In the genomic region with DNA sequence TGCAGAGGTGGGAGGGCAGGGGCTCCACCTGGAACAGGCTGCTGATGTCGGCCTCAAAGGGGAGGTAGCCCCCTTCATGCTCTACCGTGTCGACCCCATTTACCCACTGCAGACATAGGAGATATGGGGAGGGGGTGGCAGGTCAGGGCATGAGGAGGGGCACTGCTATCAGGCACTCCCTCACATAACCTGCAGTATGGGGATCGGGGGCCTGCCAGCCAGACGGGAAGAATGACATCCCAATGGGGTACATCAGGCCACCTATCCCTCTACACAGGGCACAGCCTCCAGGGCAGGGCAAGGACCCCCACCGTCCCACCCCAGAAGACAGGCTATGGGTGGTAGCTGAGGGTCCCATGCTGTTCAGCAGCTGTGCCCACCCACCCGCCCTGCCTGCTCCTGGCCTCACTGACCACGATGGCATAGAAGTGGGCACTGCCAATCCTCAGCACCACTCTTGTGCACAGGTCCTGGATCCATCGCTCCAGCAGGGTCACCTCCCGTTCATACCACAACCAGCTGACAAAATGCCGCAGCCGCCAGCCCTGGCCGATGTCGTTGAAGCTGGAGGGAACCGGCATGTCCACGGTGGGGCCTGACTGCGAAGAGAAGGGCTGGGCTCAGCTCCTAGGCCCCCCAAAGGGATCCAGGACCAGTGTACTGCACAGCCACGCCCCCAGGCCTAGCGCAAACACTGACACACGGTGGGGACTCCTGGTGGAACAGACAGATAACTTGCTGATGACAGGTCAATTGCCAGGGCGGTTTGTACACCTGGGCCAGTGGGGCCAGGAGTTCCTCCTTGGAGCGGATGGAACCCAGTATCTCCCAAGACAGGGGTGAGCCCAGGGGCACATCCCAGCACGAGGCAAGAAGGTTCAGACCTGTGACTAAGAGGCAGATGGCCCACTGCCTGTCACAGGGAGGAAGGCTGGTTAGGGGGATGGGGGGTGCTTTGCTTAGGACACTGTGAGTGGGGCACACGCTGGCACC, we compare ENCODE assay signal across 11 cellular contexts. TPM values are rescaled to one million over a fixed set of nuclear protein-coding genes. Genes with fewer than 3 reads are reported as not detected.
DNase-seq lines count a peak whose midpoint lies in the region; ATAC-seq and TF ChIP-seq lines count a peak whose summit lies in the region.
"Had no signal": no experiment of that assay in that cellular context is flagged by ENCODE, and none has a peak within 500 bp of the region (broad histone marks: within the 10 kb centered on the region; RNA-seq: fewer than 3 reads in every experiment).

No MANE protein-coding gene starts in this region.

- H3K27me3 Mint-ChIP-seq in CD4-positive, alpha-beta memory T cell: no peaks in the 10 kb centered on the region
- no peaks in the 10 kb centered on the region for H3K27me3 Mint-ChIP-seq in activated naive CD8-positive, alpha-beta T cell
- no peaks in the 10 kb centered on the region for H3K27me3 Mint-ChIP-seq in nephron (ENCODE audit: low read depth)

- no peaks in the 10 kb centered on the region for H4K20me1 ChIP-seq in GM23248 (ENCODE audit: insufficient read depth)

- H3K27me3 ChIP-seq in CD4-positive, alpha-beta memory T cell (ENCODE audit: insufficient read depth, low read length): no peaks in the 10 kb centered on the region
- H3K27me3 ChIP-seq in GM23248 (replicated peaks; ENCODE audit: insufficient read depth): no peaks in the 10 kb centered on the region
- H3K27me3 ChIP-seq: body of pancreas, left lung had no signal

- no peaks in the 10 kb centered on the region for H3K9me3 ChIP-seq in CD4-positive, alpha-beta memory T cell (ENCODE audit: control insufficient read depth in 1 of 2, low read length in 2 of 2)
- no peaks in the 10 kb centered on the region for H3K9me3 ChIP-seq in GM23248 (ENCODE audit: low read depth)
- H3K9me3 ChIP-seq: body of pancreas, left lung, psoas muscle had no signal

- in situ Hi-C loops in GM13976 (cut with MboI; ENCODE audit: low sequenced_read_pairs, unreplicated experiment): no loop called here
- in situ Hi-C loops in GM23248 (cut with MboI): no loop called here

- H3K4me3 ChIP-seq in CD4-positive, alpha-beta memory T cell (ENCODE audit: low read length in 2 of 2): no peak overlapping the region
- no peak overlapping the region for H3K4me3 ChIP-seq in GM23248
- H3K4me3 ChIP-seq: body of pancreas had no signal

- H3K36me3 Mint-ChIP-seq in CD4-positive, alpha-beta memory T cell: peaks cover 23 to 39% of the 10 kb centered on the region in 2 donors
- peaks cover under 1% of the 10 kb centered on the region for H3K36me3 Mint-ChIP-seq in activated naive CD8-positive, alpha-beta T cell
- H3K36me3 Mint-ChIP-seq in nephron (ENCODE audit: low read depth): peaks cover 31% of the 10 kb centered on the region

- H3K9ac ChIP-seq in GM23248: no peak overlapping the region

- POLR2A ChIA-PET in CD4-positive, alpha-beta memory T cell (lab: Charles Lee; ENCODE audit: partially characterized antibody): interaction anchor here (5.7 kb wide), 1 partner anchor 18 kb away, joined by 31 read pairs; no protein-coding TSS in a partner anchor

- 87 to 91% methylated on average over 22 to 24 of the region's 24 CpGs for WGBS in GM23248 (ENCODE audit: low coverage in 1 of 2, low lambda C conversion rate in 2 of 2, missing lambda C conversion rate in 2 of 2), 2 experiments

- intact Hi-C loops in CD4-positive, alpha-beta memory T cell (cut with micrococcal nuclease): loop anchor here (5.0 kb wide), 3 partner anchors 37 to 122 kb away; a partner anchor contains a TSS

- no peak overlapping the region for H2AFZ ChIP-seq in GM23248

- peaks cover 16 to 35% (median 22%) of the 10 kb centered on the region in 4 donors for H3K4me1 Mint-ChIP-seq in CD4-positive, alpha-beta memory T cell
- peaks cover 19% of the 10 kb centered on the region for H3K4me1 Mint-ChIP-seq in activated naive CD8-positive, alpha-beta T cell (ENCODE audit: low read depth)
- H3K4me1 Mint-ChIP-seq in nephron: peaks cover 4% of the 10 kb centered on the region

- 0 out of 2 replicates have a peak, but pooled peaks cover under 1% of the 10 kb centered on the region for H3F3A ChIP-seq in GM23248 (ENCODE audit: insufficient read depth)

- CTCF ChIA-PET in CD4-positive, alpha-beta memory T cell (lab: Charles Lee; ENCODE audit: partially characterized antibody): no interaction called here

- peaks cover 39% of the 10 kb centered on the region for H3K36me3 ChIP-seq in CD4-positive, alpha-beta memory T cell (ENCODE audit: insufficient read depth, low read length)
- no peaks in the 10 kb centered on the region for H3K36me3 ChIP-seq in GM23248 (ENCODE audit: low read depth)

- no peak overlapping the region for H3K27ac ChIP-seq in CD4-positive, alpha-beta memory T cell (ENCODE audit: low read depth, low read length)
- H3K27ac ChIP-seq in GM23248: no peak overlapping the region
- H3K27ac ChIP-seq: body of pancreas, left lung, psoas muscle had no signal

- ATAC-seq in GM18861 (IDR thresholded peaks at IDR 0.05; ENCODE audit: unreplicated experiment): no peak
- ATAC-seq: body of pancreas, left lung had no signal

- TF ChIP-seq CTCF in GM13976 (IDR thresholded peaks at IDR 0.05; ENCODE audit: borderline replicate concordance, control extremely low read depth, extremely low read depth, insufficient read depth, missing control alignments) (no peak), nephron (IDR thresholded peaks at IDR 0.05; ENCODE audit: unreplicated experiment in 3 of 3) (no peak)

- peak overlapping the region in 5 of 7 donors; percentile 55 to 84 (median 60) for H3K27ac Mint-ChIP-seq in CD4-positive, alpha-beta memory T cell
- H3K27ac Mint-ChIP-seq in activated naive CD8-positive, alpha-beta T cell: peak overlapping the region; percentile 41
- peak overlapping the region in 1 of 3 experiments; percentile 41 for H3K27ac Mint-ChIP-seq in nephron

- H3K4me1 ChIP-seq in CD4-positive, alpha-beta memory T cell (ENCODE audit: insufficient read depth, low read length): peaks cover 21% of the 10 kb centered on the region
- H3K4me1 ChIP-seq in GM23248 (ENCODE audit: insufficient read depth): peaks cover 3% of the 10 kb centered on the region; the same call in 1 of the 2 replicates

- H3K4me3 Mint-ChIP-seq in CD4-positive, alpha-beta memory T cell: peak overlapping the region; percentile 64 to 86 (median 75)
- H3K4me3 Mint-ChIP-seq in activated naive CD8-positive, alpha-beta T cell: peak overlapping the region; percentile 78
- peak overlapping the region; percentile 81 to 89 (median 83) for H3K4me3 Mint-ChIP-seq in nephron

- no peaks in the 10 kb centered on the region for H3K9me3 Mint-ChIP-seq in CD4-positive, alpha-beta memory T cell
- no peaks in the 10 kb centered on the region for H3K9me3 Mint-ChIP-seq in activated naive CD8-positive, alpha-beta T cell (ENCODE audit: low read depth)
- H3K9me3 Mint-ChIP-seq in nephron: no peaks in the 10 kb centered on the region

- no peak for DNase-seq in CD4-positive, alpha-beta memory T cell
- peak; percentile 26 for DNase-seq in GM13976 (ENCODE audit: low spot score)
- DNase-seq in NCI-H2196 treated with DMSO at 0.1 percent for 48 hours (lab: John Stamatoyannopoulos, UW; ENCODE audit: unreplicated experiment): no peak
- no peak for DNase-seq in GM23248
- DNase-seq: body of pancreas, NCI-H2081, psoas muscle had no signal

- H3K9me2 ChIP-seq in GM23248 (ENCODE audit: insufficient read depth): no peaks in the 10 kb centered on the region

- H3K4me2 ChIP-seq in GM23248 (ENCODE audit: unreplicated experiment): no peak overlapping the region

- H3K79me2 ChIP-seq in GM23248 (ENCODE audit: insufficient read depth): peaks cover 6% of the 10 kb centered on the region; the same call in 1 of the 2 replicates

RNA-seq across cellular contexts. Expression of a gene that starts 24.1 kb away (rescaled TPM):
- total RNA-seq in CD4-positive, alpha-beta memory T cell: 1 to 10 TPM; 7.2 to 9.8 TPM
- polyA plus RNA-seq in CD4-positive, alpha-beta memory T cell: 10 to 100 TPM; 58.3 to 64.9 TPM
- total RNA-seq in GM23248 (2014; rRNA removed; shearing (Covaris generic)): not detected in 2 replicates
- 0.06 and 0.49 TPM in 2 replicates for polyA plus RNA-seq in GM23248 (2016; fragmentation: Nextera tagmentation; extraction: Ambion mirVana)
- total RNA-seq: body of pancreas had no signal

RNA-seq across cellular contexts. Expression of a gene that starts 36.0 kb away (rescaled TPM):
- total RNA-seq in CD4-positive, alpha-beta memory T cell: 1 to 10 TPM; 6.4 to 7.4 TPM
- under 1 TPM in 1 of 2 donors, not detected in 1; 0.37 TPM for polyA plus RNA-seq in CD4-positive, alpha-beta memory T cell
- 2.5 and 3.3 TPM in 2 replicates for total RNA-seq in GM23248 (2014; rRNA removed; shearing (Covaris generic))
- polyA plus RNA-seq in GM23248 (2016; fragmentation: Nextera tagmentation; extraction: Ambion mirVana): 1.0 and 1.2 TPM in 2 replicates

RNA-seq across cellular contexts. Expression of a gene that starts 39.3 kb away (rescaled TPM):
- total RNA-seq in CD4-positive, alpha-beta memory T cell: not detected
- polyA plus RNA-seq in CD4-positive, alpha-beta memory T cell: 1 to 10 TPM; 1.2 to 5.5 TPM
- not detected in 2 replicates for total RNA-seq in GM23248 (2014; rRNA removed; shearing (Covaris generic))
- polyA plus RNA-seq in GM23248 (2016; fragmentation: Nextera tagmentation; extraction: Ambion mirVana): not detected in 2 replicates
- total RNA-seq: body of pancreas, left lung had no signal

RNA-seq across cellular contexts. Expression of a gene that starts 47.9 kb away (rescaled TPM):
- 1 to 10 TPM; 1.5 to 1.9 TPM for total RNA-seq in CD4-positive, alpha-beta memory T cell
- polyA plus RNA-seq in CD4-positive, alpha-beta memory T cell: 1 to 10 TPM in 1 of 2 donors, under 1 TPM in 1; 0.34 to 1.2 TPM
- total RNA-seq in GM23248 (2014; rRNA removed; shearing (Covaris generic)): 0.13 TPM in 1 of 2 replicates, not detected in the other
- 0.41 and 0.54 TPM in 2 replicates for polyA plus RNA-seq in GM23248 (2016; fragmentation: Nextera tagmentation; extraction: Ambion mirVana)
- total RNA-seq: body of pancreas had no signal

RNA-seq across cellular contexts. Expression of a gene that starts 52.9 kb away (rescaled TPM):
- 10 to 100 TPM; 44.7 to 45.9 TPM for total RNA-seq in CD4-positive, alpha-beta memory T cell
- polyA plus RNA-seq in CD4-positive, alpha-beta memory T cell: 10 to 100 TPM; 16.3 to 33.1 TPM
- total RNA-seq in GM23248 (2014; rRNA removed; shearing (Covaris generic)): 1.6 TPM in 1 of 2 replicates, not detected in the other
- polyA plus RNA-seq in GM23248 (2016; fragmentation: Nextera tagmentation; extraction: Ambion mirVana): 20.3 and 22.3 TPM in 2 replicates
